ENCODE assay signal across 10 cellular contexts in genomic region chr19:44943801-44944249, GRCh38. TPM values are rescaled to one million over a fixed set of nuclear protein-coding genes. Genes with fewer than 3 reads are reported as not detected.
DNase-seq lines count a peak whose midpoint lies in the region; ATAC-seq and TF ChIP-seq lines count a peak whose summit lies in the region.
"Had no signal": no experiment of that assay in that cellular context is flagged by ENCODE, and none has a peak within 500 bp of the region (broad histone marks: within the 10 kb centered on the region; RNA-seq: fewer than 3 reads in every experiment).

No MANE protein-coding gene starts in this region.

- no peaks in the 10 kb centered on the region for H3K36me3 Mint-ChIP-seq in osteocyte (ENCODE audit: unreplicated experiment)
- H3K36me3 Mint-ChIP-seq: CD8-positive, alpha-beta T cell had no signal

- no peaks in the 10 kb centered on the region for H3K27me3 ChIP-seq in BLaER1

- no peaks in the 10 kb centered on the region for H3K4me1 Mint-ChIP-seq in osteocyte (ENCODE audit: unreplicated experiment)

- H3K27ac Mint-ChIP-seq in osteocyte (ENCODE audit: unreplicated experiment): no peak overlapping the region
- H3K27ac Mint-ChIP-seq: CD8-positive, alpha-beta T cell had no signal

- no peaks in the 10 kb centered on the region for H3K27me3 Mint-ChIP-seq in osteocyte (ENCODE audit: unreplicated experiment)

- peak overlapping the region; percentile 48; the same call in 1 of the 2 replicates for H3K27ac ChIP-seq in BLaER1
- H3K27ac ChIP-seq: VCaP had no signal

- TF ChIP-seq CTCF in osteocyte (IDR thresholded peaks at IDR 0.05): no peak

- H3K9ac ChIP-seq in BLaER1: 0 out of 2 replicates have a peak overlapping the region, but pooled peaks have one; percentile 3

- no peak overlapping the region for H3K4me3 ChIP-seq in BLaER1

- H3K9me3 Mint-ChIP-seq in osteocyte (ENCODE audit: unreplicated experiment): no peaks in the 10 kb centered on the region
- H3K9me3 Mint-ChIP-seq: CD8-positive, alpha-beta T cell had no signal

- no peaks in the 10 kb centered on the region for H3K36me3 ChIP-seq in BLaER1

- DNase-seq in RPMI7951 (ENCODE audit: low read depth) (peak; percentile 64), left lobe of liver (ENCODE audit: low spot score) (peak; percentile 91), T-helper 9 cell (no peak), osteocyte (ENCODE audit: extremely low spot score, unreplicated experiment) (no peak)
- DNase-seq: CD8-positive, alpha-beta T cell had no signal

- peak; percentile 65 for ATAC-seq in GM21723 (IDR thresholded peaks at IDR 0.05; ENCODE audit: unreplicated experiment)
- ATAC-seq in left lobe of liver: peak; percentile 33
- ATAC-seq in HG02610 (IDR thresholded peaks at IDR 0.05; ENCODE audit: unreplicated experiment): no peak
- no peak for ATAC-seq in GM18907 (IDR thresholded peaks at IDR 0.05; ENCODE audit: unreplicated experiment)
- ATAC-seq: CD8-positive, alpha-beta T cell had no signal

- H3K9me3 ChIP-seq in BLaER1: no peaks in the 10 kb centered on the region

- peaks cover 59% of the 10 kb centered on the region for H3K4me1 ChIP-seq in BLaER1

- peak overlapping the region; percentile 46 for H3K4me2 ChIP-seq in BLaER1

- H4K20me1 ChIP-seq in BLaER1: no peaks in the 10 kb centered on the region

- H3K4me3 Mint-ChIP-seq in osteocyte (ENCODE audit: unreplicated experiment): no peak overlapping the region
- H3K4me3 Mint-ChIP-seq: CD8-positive, alpha-beta T cell had no signal

RNA-seq across cellular contexts. Expression of gene APOC4, which starts 1.8 kb away (rescaled TPM):
- total RNA-seq in RPMI7951 (2014; rRNA removed; shearing (Covaris generic)): not detected in 2 replicates
- total RNA-seq in left lobe of liver (297 TPM), osteocyte (not detected in 2 replicates)
- total RNA-seq: CD8-positive, alpha-beta T cell had no signal

RNA-seq across cellular contexts. Expression of gene APOC2, which starts 2.0 kb away (rescaled TPM):
- not detected in 2 replicates for total RNA-seq in RPMI7951 (2014; rRNA removed; shearing (Covaris generic))
- 1,677 TPM for total RNA-seq in left lobe of liver
- total RNA-seq in osteocyte: not detected in 2 replicates
- total RNA-seq: CD8-positive, alpha-beta T cell had no signal

RNA-seq across cellular contexts. Expression of gene CLPTM1, which starts 11.4 kb away (rescaled TPM):
- total RNA-seq in RPMI7951 (2014; rRNA removed; shearing (Covaris generic)): 35.0 and 52.5 TPM in 2 replicates
- total RNA-seq in left lobe of liver (92.6 TPM), osteocyte (124 and 126 TPM in 2 replicates)

RNA-seq across cellular contexts. Expression of gene APOC1, which starts 29.4 kb away (rescaled TPM):
- total RNA-seq in RPMI7951 (2014; rRNA removed; shearing (Covaris generic)): 1.3 and 1.8 TPM in 2 replicates
- total RNA-seq in left lobe of liver (6,817 TPM), osteocyte (3.3 TPM in 1 of 2 replicates, not detected in the other)
- total RNA-seq: CD8-positive, alpha-beta T cell had no signal

RNA-seq across cellular contexts. Expression of gene APOE, which starts 38.2 kb away (rescaled TPM):
- total RNA-seq in RPMI7951 (2014; rRNA removed; shearing (Covaris generic)): 6.1 and 8.5 TPM in 2 replicates
- 5,009 TPM for total RNA-seq in left lobe of liver
- 151 and 184 TPM in 2 replicates for total RNA-seq in osteocyte

Comparison
In these comparisons a context has a peak if more than half of its experiments do, and no peak if none do; other contexts are left out.
1. ATAC-seq: peak in GM21723 (single experiment) and left lobe of liver (single experiment); none in HG02610 (single experiment) and GM18907 (single experiment).
2. DNase-seq: peak in RPMI7951 (single experiment) and left lobe of liver (single experiment); none in T-helper 9 cell (single experiment) and osteocyte (single experiment).
3. RNA of gene APOC4, which starts 1.8 kb away (total RNA-seq): 297 TPM in left lobe of liver (single experiment); not detected in RPMI7951 and not detected in osteocyte; every median in the first group is over 100 times any median in the second.
4. RNA of gene APOC2, which starts 2.0 kb away (total RNA-seq): 1,677 TPM in left lobe of liver (single experiment); not detected in RPMI7951 and not detected in osteocyte; every median in the first group is over 1,000 times any median in the second.